ENCODE assay signal across 8 cellular contexts in genomic region chr2:169141713-169142352, GRCh38.
DNase-seq lines count a peak whose midpoint lies in the region; ATAC-seq and TF ChIP-seq lines count a peak whose summit lies in the region.

No MANE protein-coding gene starts in this region.

- H3K23ac ChIP-seq in mesendoderm (ENCODE audit: low read length): no peak overlapping the region

- H2BK5ac ChIP-seq in mesendoderm (ENCODE audit: low read length): no peak overlapping the region

- no peak for ATAC-seq in HG02763 (IDR thresholded peaks at IDR 0.05; ENCODE audit: unreplicated experiment)

- H2AK5ac ChIP-seq in mesendoderm (ENCODE audit: low read length): no peak overlapping the region

- no peaks in the 10 kb centered on the region for H3K36me3 Mint-ChIP-seq in HFFc6 (ENCODE audit: low read depth)

- H3K4me2 ChIP-seq in mesendoderm (ENCODE audit: low read length): no peak overlapping the region

- no peak overlapping the region for H2BK15ac ChIP-seq in mesendoderm (replicated peaks; ENCODE audit: low read depth)

- H3K27ac ChIP-seq in mesendoderm (ENCODE audit: low read depth, low read length): no peak overlapping the region

- TF ChIP-seq CTCF in GM10266 (IDR thresholded peaks at IDR 0.05; ENCODE audit: control insufficient read depth, insufficient read depth, low read depth, missing control alignments): peak; percentile 86
- peak; percentile 89 for TF ChIP-seq CTCF in HFFc6 (IDR thresholded peaks at IDR 0.05)

- H3K27ac Mint-ChIP-seq in HFFc6: no peak overlapping the region

- no peak overlapping the region for H4K8ac ChIP-seq in mesendoderm (ENCODE audit: low read depth, low read length)

- peak overlapping the region; percentile 37 for H3K56ac ChIP-seq in mesendoderm (ENCODE audit: low read length)

- H3K27me3 ChIP-seq in mesendoderm (ENCODE audit: insufficient read depth, low read length, poor library complexity): no peaks in the 10 kb centered on the region

- no peak overlapping the region for H2BK120ac ChIP-seq in mesendoderm (ENCODE audit: low read depth, low read length)

- no peaks in the 10 kb centered on the region for H3K79me2 ChIP-seq in mesendoderm (ENCODE audit: control insufficient read depth, insufficient read depth, low read length)

- H3K36me3 ChIP-seq in mesendoderm (ENCODE audit: control insufficient read depth, insufficient read depth, low read length): no peaks in the 10 kb centered on the region

- no peaks in the 10 kb centered on the region for H3K4me1 Mint-ChIP-seq in HFFc6 (ENCODE audit: low read depth)

- no peak overlapping the region for H3K9ac ChIP-seq in mesendoderm (ENCODE audit: low read length)

- H3K79me1 ChIP-seq in mesendoderm (ENCODE audit: low read length): no peaks in the 10 kb centered on the region

- WGBS in mesendoderm (ENCODE audit: extremely low coverage, insufficient coverage, low lambda C conversion rate): no CpG with 5 or more reads among the region's 10 CpGs

- H3K4ac ChIP-seq in mesendoderm (ENCODE audit: low read depth, low read length): no peak overlapping the region

- no peak overlapping the region for H3K4me3 Mint-ChIP-seq in HFFc6

- H3K4me3 ChIP-seq in mesendoderm (ENCODE audit: low read length): no peak overlapping the region

- no peaks in the 10 kb centered on the region; the same call in 1 of the 2 replicates for H3K27me3 Mint-ChIP-seq in HFFc6 (ENCODE audit: insufficient read depth)

- DNase-seq in GM10266 (ENCODE audit: extremely low spot score): peak; percentile 40
- DNase-seq in HFFc6: peak; percentile 57
- DNase-seq in NCI-H2227 treated with DMSO at 0.1 percent for 48 hours (lab: John Stamatoyannopoulos, UW): peak; percentile 42
- peak; percentile 24 to 55 for DNase-seq in activated CD4-positive, alpha-beta T cell treated with anti-CD3 and anti-CD28 coated beads, Interleukin-2, amount 50 U/mL, for 24 hours (ENCODE audit: low read depth in 1 of 2, low spot score in 1 of 2)
- peak; percentile 55 for DNase-seq in effector CD4-positive, alpha-beta T cell
- DNase-seq in mesendoderm: peak; percentile 79
- peak; percentile 78 for DNase-seq in stimulated activated CD8-positive, alpha-beta memory T cell treated with anti-CD3 and anti-CD28 coated beads, Interleukin-4, amount 100 ng/mL, for 48 hours

- H3K9me3 Mint-ChIP-seq in HFFc6: no peaks in the 10 kb centered on the region

- H3K4me1 ChIP-seq in mesendoderm (ENCODE audit: control insufficient read depth, low read depth, low read length): peaks cover 13% of the 10 kb centered on the region

- no peak overlapping the region for H3K18ac ChIP-seq in mesendoderm (ENCODE audit: low read length)

- H4K5ac ChIP-seq in mesendoderm (ENCODE audit: low read length): no peak overlapping the region
